ENCODE assay signal across 13 cellular contexts in genomic region chr9:112072721-112073553, GRCh38.
A peak's percentile ranks its signal among the peaks of the same experiment; 100 is the strongest.
DNase-seq lines count a peak whose midpoint lies in the region; ATAC-seq and TF ChIP-seq lines count a peak whose summit lies in the region.
"Had no signal": no experiment of that assay in that cellular context is flagged by ENCODE, and none has a peak within 500 bp of the region (broad histone marks: within the 10 kb centered on the region; RNA-seq: fewer than 3 reads in every experiment).

No MANE protein-coding gene starts in this region.

- H3K36me3 Mint-ChIP-seq in activated CD4-positive, alpha-beta T cell treated with anti-CD3 and anti-CD28 coated beads, Interleukin-2, amount 10 ng/mL, durations not matched to agents 24 days and 14 days (ENCODE audit: low read depth), result peaks cover 22% of the 10 kb centered on the region

- H3K9me3 Mint-ChIP-seq in activated CD4-positive, alpha-beta T cell treated with anti-CD3 and anti-CD28 coated beads, Interleukin-2, amount 10 ng/mL, durations not matched to agents 24 days and 14 days, result no peaks in the 10 kb centered on the region

- ATAC-seq in left ventricle myocardium superior (no peak), right lobe of liver (peak; percentile 12 to 42 (median 31)), HG02588 (IDR thresholded peaks at IDR 0.05; ENCODE audit: unreplicated experiment) (no peak)

- 44% methylated on average over 9 of the region's 9 CpGs for whole genome bisulfite sequencing in right lobe of liver (ENCODE audit: insufficient coverage, low coverage, low lambda C conversion rate, missing lambda C conversion rate)

- DNase-seq in left ventricle myocardium inferior, result no peak
- no peak for DNase-seq in left ventricle myocardium superior
- DNase-seq in astrocyte of the hippocampus (ENCODE audit: low read depth, low spot score), result peak; percentile 72
- no peak for DNase-seq in right lobe of liver
- DNase-seq in uterus, result no peak
- DNase-seq in activated CD4-positive, alpha-beta T cell treated with anti-CD3 and anti-CD28 coated beads, Interleukin-2, amount 10 ng/mL, durations not matched to agents 24 days and 14 days, result no peak
- no peak for DNase-seq in NCI-H1417 treated with DMSO at 0.1 percent for 48 hours (lab: John Stamatoyannopoulos, UW)
- DNase-seq: activated CD8-positive, alpha-beta memory T cell treated with anti-CD3 and anti-CD28 coated beads for 24 hours; BE2C; NCI-H146; SIG-M5; thyroid gland had no signal

- H3K4me1 ChIP-seq in left ventricle myocardium inferior (peaks cover 35% of the 10 kb centered on the region), right lobe of liver (peaks cover 0 to 8% (median 0%) of the 10 kb centered on the region in 4 donors), uterus (peaks cover 0 to 3% of the 10 kb centered on the region in 2 donors)
- H3K4me1 ChIP-seq: BE2C had no signal

- no peak overlapping the region for H3K4me3 ChIP-seq in left ventricle myocardium inferior
- H3K4me3 ChIP-seq in right lobe of liver, result no peak overlapping the region
- no peak overlapping the region for H3K4me3 ChIP-seq in uterus
- H3K4me3 ChIP-seq: thyroid gland had no signal

- intact Hi-C loops in left ventricle myocardium inferior (cut with micrococcal nuclease), result loop anchor here (10.0 kb wide), 1 partner anchor 178 kb away; the partner anchor contains the start of gene UGCG
- intact Hi-C loops in left ventricle myocardium superior (cut with micrococcal nuclease), result no loop called here
- intact Hi-C loops in right lobe of liver (cut with DNase I), result loop anchor here in 1 of 2 donors (10.0 kb wide), 1 partner anchor 308 kb away; no protein-coding TSS in a partner anchor
- intact Hi-C loops in uterus (cut with DNase I; ENCODE audit: low total_unique reads), result no loop called here
- intact Hi-C loops in activated CD4-positive, alpha-beta T cell treated with anti-CD3 and anti-CD28 coated beads, Interleukin-2, amount 10 ng/mL, durations not matched to agents 24 days and 14 days (cut with micrococcal nuclease), result loop anchor here (5.0 kb wide), 1 partner anchor 61 kb away; no protein-coding TSS in a partner anchor

- H3K27ac Mint-ChIP-seq in activated CD4-positive, alpha-beta T cell treated with anti-CD3 and anti-CD28 coated beads, Interleukin-2, amount 10 ng/mL, durations not matched to agents 24 days and 14 days, result no peak overlapping the region

- no peak overlapping the region for H3K4me3 Mint-ChIP-seq in activated CD4-positive, alpha-beta T cell treated with anti-CD3 and anti-CD28 coated beads, Interleukin-2, amount 10 ng/mL, durations not matched to agents 24 days and 14 days

- TF ChIP-seq POLR2A in right lobe of liver (IDR thresholded peaks at IDR 0.05), result no peak
- TF ChIP-seq POLR2A in uterus (IDR thresholded peaks at IDR 0.05), result no peak

- H3K27me3 ChIP-seq in left ventricle myocardium inferior (ENCODE audit: low read depth) (no peaks in the 10 kb centered on the region), right lobe of liver (no peaks in the 10 kb centered on the region), uterus (no peaks in the 10 kb centered on the region)
- H3K27me3 ChIP-seq: BE2C, thyroid gland had no signal

- H3K4me1 Mint-ChIP-seq in activated CD4-positive, alpha-beta T cell treated with anti-CD3 and anti-CD28 coated beads, Interleukin-2, amount 10 ng/mL, durations not matched to agents 24 days and 14 days, result peaks cover 24% of the 10 kb centered on the region

- H3K9me3 ChIP-seq in left ventricle myocardium inferior (replicated peaks), result no peaks in the 10 kb centered on the region
- no peaks in the 10 kb centered on the region for H3K9me3 ChIP-seq in right lobe of liver
- no peaks in the 10 kb centered on the region for H3K9me3 ChIP-seq in uterus
- H3K9me3 ChIP-seq: BE2C, thyroid gland had no signal

- TF ChIP-seq CTCF in left ventricle myocardium inferior (IDR thresholded peaks at IDR 0.05; ENCODE audit: borderline replicate concordance), result no peak
- no peak for TF ChIP-seq CTCF in right lobe of liver (IDR thresholded peaks at IDR 0.05)
- TF ChIP-seq CTCF in uterus (IDR thresholded peaks at IDR 0.05), result no peak

- H3K36me3 ChIP-seq in left ventricle myocardium inferior (no peaks in the 10 kb centered on the region), right lobe of liver (no peaks in the 10 kb centered on the region), uterus (no peaks in the 10 kb centered on the region)
- H3K36me3 ChIP-seq: thyroid gland had no signal

- peak overlapping the region; percentile 76 for H3K27ac ChIP-seq in left ventricle myocardium inferior (replicated peaks)
- peak overlapping the region; percentile 16 to 74 (median 67) for H3K27ac ChIP-seq in right lobe of liver
- H3K27ac ChIP-seq in uterus, result peak overlapping the region; percentile 78 to 96

- peaks cover 3% of the 10 kb centered on the region for H3K27me3 Mint-ChIP-seq in activated CD4-positive, alpha-beta T cell treated with anti-CD3 and anti-CD28 coated beads, Interleukin-2, amount 10 ng/mL, durations not matched to agents 24 days and 14 days

Comparison
In these comparisons a context has a peak if more than half of its experiments do, and no peak if none do; other contexts are left out.
1. intact Hi-C loops: an anchor here in left ventricle myocardium inferior (10.0 kb wide) and activated CD4-positive, alpha-beta T cell treated with anti-CD3 and anti-CD28 coated beads, Interleukin-2, amount 10 ng/mL, durations not matched to agents 24 days and 14 days (5.0 kb wide); none called in left ventricle myocardium superior and uterus.
2. ATAC-seq: peak in right lobe of liver (4 of 4); none in left ventricle myocardium superior (single experiment) and HG02588 (single experiment).
3. Peak in every context shown above with its lines, with median percentiles within 50 percentile points of each other: H3K27ac ChIP-seq.